14 cellular contexts compared by ENCODE assay signal in the genomic region with DNA sequence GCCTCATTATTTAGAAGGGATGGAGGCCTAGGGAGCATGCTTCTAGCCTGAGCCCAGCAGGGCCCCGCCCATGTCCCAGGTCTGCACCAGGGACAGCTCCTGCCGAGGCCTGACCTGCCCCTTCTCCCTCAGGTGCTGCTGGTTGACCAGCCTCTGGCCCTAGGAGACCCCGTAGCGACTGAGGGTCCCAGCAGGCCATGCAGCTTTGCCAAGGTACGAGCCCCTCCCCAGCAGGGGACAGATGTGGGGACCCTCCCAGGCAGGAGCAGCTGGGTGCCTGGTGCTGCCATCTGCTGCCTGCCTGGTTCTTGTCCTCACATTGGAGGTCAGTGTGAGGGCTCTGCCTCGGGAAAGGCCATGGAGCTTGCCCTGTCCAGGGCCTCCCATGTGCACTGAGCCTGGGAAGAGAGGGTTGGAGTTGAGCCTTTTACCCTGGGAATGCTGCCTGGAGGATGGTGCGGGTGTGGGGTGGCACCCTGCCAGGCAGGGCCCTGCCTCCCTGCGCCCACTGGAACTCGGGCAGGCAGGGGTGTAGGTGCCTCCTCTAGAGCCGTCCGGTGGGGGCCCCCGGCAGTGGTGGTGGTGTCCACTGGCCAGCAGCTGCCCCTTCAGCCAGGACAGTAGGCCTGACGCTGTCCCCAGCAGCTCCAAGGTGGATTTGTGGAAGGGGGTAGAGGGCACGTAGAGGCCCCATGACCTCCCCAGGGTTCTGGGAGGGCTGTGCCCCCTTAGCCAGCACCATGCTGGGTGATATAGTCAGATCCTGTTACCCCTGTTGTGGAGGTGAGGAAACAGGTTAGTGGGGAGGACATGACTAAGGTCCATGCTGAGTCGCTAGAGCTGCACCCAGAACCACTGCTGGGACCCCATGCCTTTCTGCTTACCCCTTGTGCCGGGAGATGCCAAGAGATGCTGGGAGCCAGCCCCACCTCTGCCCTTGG. TPM values are rescaled to one million over a fixed set of nuclear protein-coding genes. Genes with fewer than 3 reads are reported as not detected.
DNase-seq lines count a peak whose midpoint lies in the region; ATAC-seq, FAIRE-seq and TF ChIP-seq lines count a peak whose summit lies in the region.
"Had no signal": no experiment of that assay in that cellular context is flagged by ENCODE, and none has a peak within 500 bp of the region (broad histone marks: within the 10 kb centered on the region; RNA-seq: fewer than 3 reads in every experiment).

No MANE protein-coding gene starts in this region.

- no peaks in the 10 kb centered on the region for H3K9me3 Mint-ChIP-seq in H9
- H3K9me3 Mint-ChIP-seq: activated T-cell treated with anti-CD3 and anti-CD28 coated beads, Interleukin-2, amount 50 U/mL, for 4 hours had no signal

- no TSS peak for BruUV-seq in HepG2 (replicated peaks; lab: Mats Ljungman, UMichigan)

- H3K4ac ChIP-seq in H9 (ENCODE audit: low read depth, low read length), result no peak overlapping the region

- H4K5ac ChIP-seq in H9 (ENCODE audit: insufficient read length, low read depth, low read length), result no peak overlapping the region

- H3K36me3 Mint-ChIP-seq in H9 (ENCODE audit: insufficient read depth in 1 of 3, low read depth in 3 of 3), result peaks cover 0 to 10% (median 8%) of the 10 kb centered on the region in 3 experiments; a peak in 5 of 7 replicates

- H2AK5ac ChIP-seq in H9 (ENCODE audit: insufficient read length, low read length), result no peak overlapping the region

- 0 out of 2 replicates have a peak overlapping the region, but pooled peaks have one; percentile 19 for H3K9ac ChIP-seq in BLaER1
- H3K9ac ChIP-seq in H9 (ENCODE audit: extremely low read depth, insufficient read length, low read length), result no peak overlapping the region
- H3K9ac ChIP-seq in HepG2 (ENCODE audit: insufficient read depth, low read depth, low read length), result no peak overlapping the region

- no peaks in the 10 kb centered on the region for H3K79me2 ChIP-seq in H9 (ENCODE audit: insufficient read depth, low read length)
- H3K79me2 ChIP-seq in HepG2 (ENCODE audit: insufficient read depth, low read length), result no peaks in the 10 kb centered on the region

- no peak overlapping the region for H3K18ac ChIP-seq in H9 (ENCODE audit: insufficient read length, low read depth, low read length)

- no peak overlapping the region for H4K8ac ChIP-seq in H9 (replicated peaks; ENCODE audit: insufficient read length, low read depth, low read length)

- no peak overlapping the region for H3T11ph ChIP-seq in H9 (ENCODE audit: low read length)

- H3K9me3 ChIP-seq in BLaER1 (no peaks in the 10 kb centered on the region), H9 (ENCODE audit: control insufficient read depth, low read depth, low read length) (no peaks in the 10 kb centered on the region), HepG2 (ENCODE audit: low read length) (no peaks in the 10 kb centered on the region), upper lobe of right lung (no peaks in the 10 kb centered on the region)
- H3K9me3 ChIP-seq: adrenal gland had no signal

- no peak for TF ChIP-seq POLR2A in HepG2 (IDR thresholded peaks at IDR 0.05; ENCODE audit: insufficient read depth in 1 of 2, low read depth in 2 of 2, low read length in 2 of 2)

- no peak overlapping the region for H2BK12ac ChIP-seq in H9 (ENCODE audit: insufficient read length, low read depth, low read length)

- H2BK15ac ChIP-seq in H9 (ENCODE audit: low read depth, low read length), result no peak overlapping the region

- H3K4me1 ChIP-seq in BLaER1, result peaks cover 85% of the 10 kb centered on the region
- H3K4me1 ChIP-seq in H9 (ENCODE audit: insufficient read depth, low read length), result no peaks in the 10 kb centered on the region; the same call in 1 of the 2 replicates
- H3K4me1 ChIP-seq in HepG2 (ENCODE audit: insufficient read depth, low read length), result peaks cover 26% of the 10 kb centered on the region
- no peaks in the 10 kb centered on the region for H3K4me1 ChIP-seq in upper lobe of right lung
- H3K4me1 ChIP-seq: adrenal gland had no signal

- TF ChIP-seq EP300 in HepG2 (IDR thresholded peaks at IDR 0.05; ENCODE audit: low read depth in 2 of 2, low read length in 2 of 2), result no peak
- TF ChIP-seq EP300 in HepG2 (CRISPR knock-in tag; IDR thresholded peaks at IDR 0.05; ENCODE audit: borderline replicate concordance), result no peak

- intact Hi-C loops in HepG2 (cut with micrococcal nuclease; ENCODE audit: unreplicated experiment) (no loop called here), upper lobe of right lung (cut with DNase I) (no loop called here)

- no peak overlapping the region for H3K23ac ChIP-seq in H9 (ENCODE audit: insufficient read length, low read depth, low read length)

- no peaks in the 10 kb centered on the region for H3K23me2 ChIP-seq in H9 (ENCODE audit: insufficient read length, low read depth, low read length, poor library complexity, severe bottlenecking)

- CTCF ChIA-PET in HepG2 (lab: Yijun Ruan, JAX; ENCODE audit: low intra/inter-chr PET ratio, low total read pairs), result no interaction called here

- H3K27me3 ChIP-seq in BLaER1 (no peaks in the 10 kb centered on the region), H9 (ENCODE audit: insufficient read depth, low read length) (no peaks in the 10 kb centered on the region), HepG2 (ENCODE audit: control insufficient read depth in 1 of 2, insufficient read depth in 2 of 2, low read length in 2 of 2) (no peaks in the 10 kb centered on the region), upper lobe of right lung (no peaks in the 10 kb centered on the region)
- H3K27me3 ChIP-seq: adrenal gland had no signal

- H3K4me1 Mint-ChIP-seq in H9, result peaks cover 11 to 33% of the 10 kb centered on the region in 2 experiments

- DNase-seq in H9, result no peak
- no peak for DNase-seq in HepG2 (ENCODE audit: low spot score)
- DNase-seq in upper lobe of right lung, result no peak
- no peak for DNase-seq in activated effector memory CD4-positive, alpha-beta T cell treated with anti-CD3 and anti-CD28 coated beads, Interleukin-2, amount 50 U/mL, for 16 hours
- DNase-seq: activated CD4-positive, alpha-beta T cell treated with anti-CD3 and anti-CD28 coated beads, Interleukin-2, amount 50 U/mL, for 48 hours; activated T-cell treated with anti-CD3 and anti-CD28 coated beads, Interleukin-2, amount 50 U/mL, for 4 hours; adrenal gland; CD4-positive, CD25-positive, alpha-beta regulatory T cell; NCI-H1048 had no signal

- POLR2A ChIA-PET in HepG2 (lab: Yijun Ruan, JAX), result no interaction called here

- in situ Hi-C loops in HepG2 (cut with HindIII; ENCODE audit: extremely low pct_ligation_motif_present, low pct_unique_long_range_greater_than_20kb), result no loop called here

- no CpG with 5 or more reads among the region's 16 CpGs for WGBS in H9 (ENCODE audit: extremely low coverage, insufficient read length, low lambda C conversion rate)
- 79% methylated on average over 6 of the region's 16 CpGs for WGBS in HepG2 (ENCODE audit: low lambda C conversion rate)

- no peak overlapping the region for H3K56ac ChIP-seq in H9 (ENCODE audit: insufficient read length, low read depth, low read length)

- H3K79me1 ChIP-seq in H9 (ENCODE audit: insufficient read depth, low read depth, low read length, poor library complexity, severe bottlenecking), result no peaks in the 10 kb centered on the region

- no peak overlapping the region; a peak in 1 of 7 replicates for H3K27ac Mint-ChIP-seq in H9

- no peak overlapping the region for H2BK120ac ChIP-seq in H9 (ENCODE audit: low read depth, low read length, poor library complexity, severe bottlenecking)

- H3K4me2 ChIP-seq in BLaER1 (peak overlapping the region; percentile 78), H9 (ENCODE audit: insufficient read depth, insufficient read length, low read length) (no peak overlapping the region), HepG2 (ENCODE audit: low read depth, low read length) (0 out of 2 replicates have a peak overlapping the region, but pooled peaks have one; percentile 18)

- H3K27me3 Mint-ChIP-seq in H9 (ENCODE audit: low read depth), result peaks cover 3% of the 10 kb centered on the region
- H3K27me3 Mint-ChIP-seq: CD4-positive, CD25-positive, alpha-beta regulatory T cell had no signal

- H3K36me3 ChIP-seq in BLaER1 (0 out of 2 replicates have a peak, but pooled peaks cover 9% of the 10 kb centered on the region), HepG2 (replicated peaks in 1 of 2; ENCODE audit: control insufficient read depth in 1 of 2, insufficient read depth in 2 of 2, low read length in 2 of 2) (peaks cover 0 to 3% of the 10 kb centered on the region in 2 experiments; a peak in 1 of 5 replicates), upper lobe of right lung (peaks cover 11% of the 10 kb centered on the region)

- no peak overlapping the region for H4K91ac ChIP-seq in H9 (ENCODE audit: insufficient read length, low read depth, low read length)

- 0 out of 5 replicates have a peak overlapping the region, but pooled peaks of 1 of the 2 experiments have one; percentile 20 for H3K4me3 Mint-ChIP-seq in H9
- H3K4me3 Mint-ChIP-seq: activated T-cell treated with anti-CD3 and anti-CD28 coated beads, Interleukin-2, amount 50 U/mL, for 4 hours; CD4-positive, CD25-positive, alpha-beta regulatory T cell had no signal

- ATAC-seq in SK-N-SH treated with all-trans-retinoic acid at 6 μM for 48 hours (peak; percentile 14), HepG2 (peak; percentile 49), upper lobe of right lung (no peak), HG03097 (IDR thresholded peaks at IDR 0.05; ENCODE audit: low FRiP score, unreplicated experiment) (no peak)
- ATAC-seq: activated T-cell treated with anti-CD3 and anti-CD28 coated beads, Interleukin-2, amount 50 U/mL, for 4 hours had no signal

- FAIRE-seq in HepG2 (lab: Jason Lieb, UNC), result no peak
- FAIRE-seq: endothelial cell of umbilical vein, TTC549 had no signal

- peak; percentile 25; the same call in 1 of the 2 replicates for TF ChIP-seq RAD21 in HepG2 (CRISPR knock-in tag; IDR thresholded peaks at IDR 0.05)

- H2BK20ac ChIP-seq in H9 (ENCODE audit: low read depth, low read length, poor library complexity, severe bottlenecking), result no peak overlapping the region

- H2BK5ac ChIP-seq in H9 (ENCODE audit: insufficient read length, low read length), result no peak overlapping the region

- H4K20me1 ChIP-seq in BLaER1 (peaks cover 11% of the 10 kb centered on the region; the same call in 1 of the 2 replicates), H9 (ENCODE audit: control insufficient read depth, insufficient read depth, insufficient read length) (peaks cover 4% of the 10 kb centered on the region), HepG2 (ENCODE audit: insufficient read depth, low read length) (0 out of 2 replicates have a peak, but pooled peaks cover 3% of the 10 kb centered on the region)

- H3K4me3 ChIP-seq in BLaER1 (no peak overlapping the region), HepG2 (replicated peaks in 1 of 3; ENCODE audit: insufficient read depth in 1 of 3, low read depth in 2 of 3, low read length in 3 of 3) (no peak overlapping the region), upper lobe of right lung (no peak overlapping the region)
- H3K4me3 ChIP-seq: adrenal gland had no signal

- H2AFZ ChIP-seq in H9 (ENCODE audit: low read length), result no peak overlapping the region
- H2AFZ ChIP-seq in HepG2 (ENCODE audit: low read length), result no peak overlapping the region

- H3K27ac ChIP-seq in BLaER1 (peak overlapping the region; percentile 50), H9 (ENCODE audit: insufficient read length, low read depth, low read length) (no peak overlapping the region), HepG2 (ENCODE audit: extremely low read length, insufficient read depth, low read length) (no peak overlapping the region), upper lobe of right lung (no peak overlapping the region)
- H3K27ac ChIP-seq: adrenal gland had no signal

- H3K14ac ChIP-seq in H9 (ENCODE audit: insufficient read depth, low read length), result no peak overlapping the region; the same call in 1 of the 2 replicates

- TF ChIP-seq CTCF in H9 (conservative IDR thresholded peaks at IDR 0.05) (0 out of 3 replicates have a peak, but pooled peaks have one; percentile 23), HepG2 (CRISPR knock-in tag; IDR thresholded peaks at IDR 0.05) (peak; percentile 72), upper lobe of right lung (IDR thresholded peaks at IDR 0.05) (no peak)

RNA-seq across cellular contexts. Expression of gene MSANTD1, which starts 2.2 kb away (rescaled TPM):
- total RNA-seq in H9 (2021), result 0.83 and 0.86 TPM in 2 replicates
- total RNA-seq in HepG2 (2016; rRNA removed; fragmentation: Illumina TruSeq; extraction: Trizol), result 0.10 and 0.22 TPM in 2 replicates
- total RNA-seq in HepG2 (2016; cell fraction: cytosol; rRNA removed; fragmentation: Illumina TruSeq; extraction: Trizol; ENCODE audit: low read depth), result 0.09 and 0.20 TPM in 2 replicates
- total RNA-seq in HepG2 (2016; cell fraction: insoluble cytoplasmic fraction; rRNA removed; fragmentation: Illumina TruSeq; extraction: Trizol), result 0.19 TPM in 1 of 2 replicates, not detected in the other
- total RNA-seq in HepG2 (2016; cell fraction: membrane; rRNA removed; fragmentation: Illumina TruSeq; extraction: Trizol), result 0.25 TPM in 1 of 2 replicates, not detected in the other
- total RNA-seq in HepG2 (2016; cell fraction: nucleus; rRNA removed; fragmentation: Illumina TruSeq; extraction: Trizol), result 0.59 TPM in 1 of 2 replicates, not detected in the other
- polyA plus RNA-seq in HepG2 (2011; rRNA removed), result 0.39 and 0.40 TPM in 2 replicates
- 0.05 and 0.34 TPM in 2 replicates for polyA plus RNA-seq in HepG2 (2011; cell fraction: cytosol; rRNA removed)
- polyA plus RNA-seq in HepG2 (2011; cell fraction: nucleus; rRNA removed), result 2.2 and 3.5 TPM in 2 replicates
- 0.40 and 0.65 TPM in 2 replicates for polyA plus RNA-seq in HepG2 (2012)
- polyA plus RNA-seq in HepG2 (2016; cell fraction: cytosol; fragmentation: Illumina TruSeq; extraction: Trizol; ENCODE audit: low read depth), result 0.10 and 0.12 TPM in 2 replicates
- 0.16 TPM in 1 of 2 replicates, not detected in the other for polyA plus RNA-seq in HepG2 (2016; cell fraction: insoluble cytoplasmic fraction; fragmentation: Illumina TruSeq; extraction: Trizol; ENCODE audit: low read depth)
- polyA plus RNA-seq in HepG2 (2016; cell fraction: membrane; fragmentation: Illumina TruSeq; extraction: Trizol; ENCODE audit: low read depth), result 0.07 and 0.08 TPM in 2 replicates
- polyA plus RNA-seq in HepG2 (2016; cell fraction: nucleus; fragmentation: Illumina TruSeq; extraction: Trizol; ENCODE audit: insufficient read depth, low read depth), result 0.36 and 0.65 TPM in 2 replicates
- polyA minus RNA-seq in HepG2 (2011; rRNA and poly(A)+ RNA removed; ENCODE audit: low replicate concordance), result 0.14 and 1.0 TPM in 2 replicates
- polyA minus RNA-seq in HepG2 (2011; cell fraction: cytosol; rRNA and poly(A)+ RNA removed), result not detected in 2 replicates
- 1.9 and 2.0 TPM in 2 replicates for polyA minus RNA-seq in HepG2 (2011; cell fraction: nucleus; rRNA and poly(A)+ RNA removed)
- total RNA-seq in upper lobe of right lung, result 1.0 TPM

RNA-seq across cellular contexts. Expression of gene RGS12, which starts 46.1 kb away (rescaled TPM):
- total RNA-seq in H9 (2021), result 14.0 and 16.9 TPM in 2 replicates
- total RNA-seq in HepG2 (2016; rRNA removed; fragmentation: Illumina TruSeq; extraction: Trizol), result 18.2 and 21.0 TPM in 2 replicates
- 9.3 and 11.0 TPM in 2 replicates for total RNA-seq in HepG2 (2016; cell fraction: cytosol; rRNA removed; fragmentation: Illumina TruSeq; extraction: Trizol; ENCODE audit: low read depth)
- total RNA-seq in HepG2 (2016; cell fraction: insoluble cytoplasmic fraction; rRNA removed; fragmentation: Illumina TruSeq; extraction: Trizol), result 16.0 and 24.7 TPM in 2 replicates
- 16.1 and 18.9 TPM in 2 replicates for total RNA-seq in HepG2 (2016; cell fraction: membrane; rRNA removed; fragmentation: Illumina TruSeq; extraction: Trizol)
- 21.7 and 25.1 TPM in 2 replicates for total RNA-seq in HepG2 (2016; cell fraction: nucleus; rRNA removed; fragmentation: Illumina TruSeq; extraction: Trizol)
- polyA plus RNA-seq in HepG2 (2011; rRNA removed), result 27.7 and 35.5 TPM in 2 replicates
- 11.1 and 23.9 TPM in 2 replicates for polyA plus RNA-seq in HepG2 (2011; cell fraction: cytosol; rRNA removed)
- 115 and 118 TPM in 2 replicates for polyA plus RNA-seq in HepG2 (2011; cell fraction: nucleus; rRNA removed)
- polyA plus RNA-seq in HepG2 (2012), result 37.4 and 43.4 TPM in 2 replicates
- 2.0 and 3.4 TPM in 2 replicates for polyA plus RNA-seq in HepG2 (2016; cell fraction: cytosol; fragmentation: Illumina TruSeq; extraction: Trizol; ENCODE audit: low read depth)
- polyA plus RNA-seq in HepG2 (2016; cell fraction: insoluble cytoplasmic fraction; fragmentation: Illumina TruSeq; extraction: Trizol; ENCODE audit: low read depth), result 17.8 and 20.5 TPM in 2 replicates
- polyA plus RNA-seq in HepG2 (2016; cell fraction: membrane; fragmentation: Illumina TruSeq; extraction: Trizol; ENCODE audit: low read depth), result 5.5 and 5.6 TPM in 2 replicates
- 51.0 and 56.7 TPM in 2 replicates for polyA plus RNA-seq in HepG2 (2016; cell fraction: nucleus; fragmentation: Illumina TruSeq; extraction: Trizol; ENCODE audit: insufficient read depth, low read depth)
- 4.5 and 52.2 TPM in 2 replicates for polyA minus RNA-seq in HepG2 (2011; rRNA and poly(A)+ RNA removed; ENCODE audit: low replicate concordance)
- 14.2 and 24.5 TPM in 2 replicates for polyA minus RNA-seq in HepG2 (2011; cell fraction: cytosol; rRNA and poly(A)+ RNA removed)
- 45.0 and 59.1 TPM in 2 replicates for polyA minus RNA-seq in HepG2 (2011; cell fraction: nucleus; rRNA and poly(A)+ RNA removed)
- 58.2 TPM for total RNA-seq in upper lobe of right lung

Comparison
In these comparisons a context has a peak if more than half of its experiments do, and no peak if none do; other contexts are left out.
1. ATAC-seq: peak in SK-N-SH treated with all-trans-retinoic acid at 6 μM for 48 hours (single experiment) and HepG2 (single experiment); none in upper lobe of right lung (single experiment) and HG03097 (single experiment).